Comparison of ENCODE assay signal across 1 cellular context in genomic region chr20:51506527-51507356, GRCh38.
TF ChIP-seq lines count a peak whose summit lies in the region.

No MANE protein-coding gene starts in this region.

TF ChIP-seq in IMR-90, 13 proteins besides CTCF, POLR2A, EP300 and RAD21:
- TF ChIP-seq NFE2L2 (IDR thresholded peaks at IDR 0.05; ENCODE audit: low read depth, low read length): no peak
- no peak for TF ChIP-seq CEBPB (IDR thresholded peaks at IDR 0.05; ENCODE audit: low read depth, low read length)
- TF ChIP-seq CHD1 (IDR thresholded peaks at IDR 0.05; ENCODE audit: low read depth, low read length): no peak
- TF ChIP-seq FOS (IDR thresholded peaks at IDR 0.05; ENCODE audit: low read depth, low read length): no peak
- TF ChIP-seq RFX5 (IDR thresholded peaks at IDR 0.05; ENCODE audit: low read depth, low read length): no peak
- TF ChIP-seq SMC3 (IDR thresholded peaks at IDR 0.05; ENCODE audit: low read depth, low read length): no peak
- TF ChIP-seq MAFK (IDR thresholded peaks at IDR 0.05; ENCODE audit: low read depth, low read length): no peak
- no peak for TF ChIP-seq USF2 (IDR thresholded peaks at IDR 0.05; ENCODE audit: low read depth, low read length)
- TF ChIP-seq RCOR1 (IDR thresholded peaks at IDR 0.05; ENCODE audit: insufficient replicate concordance, low read length): no peak
- TF ChIP-seq MAZ (IDR thresholded peaks at IDR 0.05; ENCODE audit: borderline replicate concordance, low read depth, low read length): no peak
- TF ChIP-seq ELK1 (IDR thresholded peaks at IDR 0.05; ENCODE audit: borderline replicate concordance, low read depth, low read length): no peak
- no peak for TF ChIP-seq BHLHE40 (IDR thresholded peaks at IDR 0.05; ENCODE audit: low read depth, low read length)
- TF ChIP-seq MXI1 (IDR thresholded peaks at IDR 0.05; ENCODE audit: borderline replicate concordance, low read depth, low read length): no peak
